In genomic region chr7:50426280-50427045, GRCh38 we compare ENCODE assay signal across 25 cellular contexts.
"Had no signal": no experiment of that assay in that cellular context is flagged by ENCODE, and none has a peak within 500 bp of the region (broad histone marks: within the 10 kb centered on the region; RNA-seq: fewer than 3 reads in every experiment).

No MANE protein-coding gene starts in this region.

- H3K27me3 ChIP-seq: ovary, right atrium auricular region, spleen, suprapubic skin, tibial artery, upper lobe of right lung had no signal

- H3K4me1 Mint-ChIP-seq: immature natural killer cell; mesothelial cell of epicardium; naive thymus-derived CD4-positive, alpha-beta T cell; stimulated activated effector memory CD8-positive, alpha-beta T cell treated with anti-CD3 and anti-CD28 coated beads, Interleukin-12 subunit alpha, Interleukin-12 subunit beta, amount 100 ng/mL, for 72 hours had no signal

- ATAC-seq: mucosa of descending colon; naive thymus-derived CD4-positive, alpha-beta T cell; natural killer cell treated with Interleukin-12 subunit alpha and Interleukin-12 subunit beta and Interleukin-15 and Interleukin-18, amount 100 ng/mL, for 72 hours; sciatic nerve; stimulated activated effector memory CD8-positive, alpha-beta T cell treated with anti-CD3 and anti-CD28 coated beads, Interleukin-12 subunit alpha, Interleukin-12 subunit beta, amount 100 ng/mL, for 72 hours; upper lobe of right lung had no signal

- DNase-seq: hypothalamus; immature natural killer cell; kidney; left ventricle myocardium inferior; mesendoderm; mucosa of descending colon; naive thymus-derived CD4-positive, alpha-beta T cell; ovary; spleen; stimulated activated CD4-positive, alpha-beta T cell treated with anti-CD3 and anti-CD28 coated beads, Interleukin-4, amount 100 ng/mL, for 24 hours; stimulated activated naive CD4-positive, alpha-beta T cell; tibial artery; trophoblast cell; upper lobe of right lung had no signal

- H3K4me1 ChIP-seq: left ventricle myocardium inferior, right atrium auricular region, spleen, suprapubic skin, tibial artery, upper lobe of right lung had no signal

- H3K9me3 ChIP-seq: left ventricle myocardium inferior, mucosa of descending colon, ovary, right atrium auricular region, spleen, suprapubic skin, thoracic aorta, tibial artery, upper lobe of right lung had no signal

- H3K27ac ChIP-seq: left ventricle myocardium inferior, ovary, right atrium auricular region, skin epidermis, spleen, suprapubic skin, thoracic aorta, tibial artery, upper lobe of right lung had no signal

- H3K27me3 Mint-ChIP-seq: naive thymus-derived CD4-positive, alpha-beta T cell; natural killer cell treated with Interleukin-12 subunit alpha and Interleukin-12 subunit beta and Interleukin-15 and Interleukin-18, amount 100 ng/mL, for 72 hours; progenitor cell of endocrine pancreas; stimulated activated naive CD8-positive, alpha-beta T cell treated with anti-CD3 and anti-CD28 coated beads, Interleukin-15, Interleukin-2, amounts not matched to agents 100 ng/mL and 50 ng/mL, for 24 hours had no signal

- H3K4me3 ChIP-seq: left ventricle myocardium inferior, lung, mucosa of descending colon, ovary, right atrium auricular region, skin epidermis, spleen, suprapubic skin, thoracic aorta, tibial artery, upper lobe of right lung had no signal

- H3K4me3 Mint-ChIP-seq: immature natural killer cell; mesothelial cell of epicardium; naive thymus-derived CD4-positive, alpha-beta T cell; natural killer cell treated with Interleukin-12 subunit alpha and Interleukin-12 subunit beta and Interleukin-15 and Interleukin-18, amount 100 ng/mL, for 72 hours; stimulated activated effector memory CD8-positive, alpha-beta T cell treated with anti-CD3 and anti-CD28 coated beads, Interleukin-12 subunit alpha, Interleukin-12 subunit beta, amount 100 ng/mL, for 72 hours; stimulated activated naive CD8-positive, alpha-beta T cell treated with anti-CD3 and anti-CD28 coated beads, Interleukin-15, Interleukin-2, amounts not matched to agents 100 ng/mL and 50 ng/mL, for 24 hours had no signal

- H3K36me3 Mint-ChIP-seq: immature natural killer cell; mesothelial cell of epicardium; naive thymus-derived CD4-positive, alpha-beta T cell; natural killer cell treated with Interleukin-12 subunit alpha and Interleukin-12 subunit beta and Interleukin-15 and Interleukin-18, amount 100 ng/mL, for 72 hours; stimulated activated effector memory CD8-positive, alpha-beta T cell treated with anti-CD3 and anti-CD28 coated beads, Interleukin-12 subunit alpha, Interleukin-12 subunit beta, amount 100 ng/mL, for 72 hours had no signal

- H3K36me3 ChIP-seq: left ventricle myocardium inferior, ovary, right atrium auricular region, spleen, suprapubic skin, thoracic aorta, tibial artery, upper lobe of right lung had no signal

- H3K9me3 Mint-ChIP-seq: immature natural killer cell; mesothelial cell of epicardium; naive thymus-derived CD4-positive, alpha-beta T cell; natural killer cell treated with Interleukin-12 subunit alpha and Interleukin-12 subunit beta and Interleukin-15 and Interleukin-18, amount 100 ng/mL, for 72 hours; stimulated activated effector memory CD8-positive, alpha-beta T cell treated with anti-CD3 and anti-CD28 coated beads, Interleukin-12 subunit alpha, Interleukin-12 subunit beta, amount 100 ng/mL, for 72 hours; stimulated activated naive CD8-positive, alpha-beta T cell treated with anti-CD3 and anti-CD28 coated beads, Interleukin-15, Interleukin-2, amounts not matched to agents 100 ng/mL and 50 ng/mL, for 24 hours had no signal

- H3K27ac Mint-ChIP-seq: mesothelial cell of epicardium; natural killer cell treated with Interleukin-12 subunit alpha and Interleukin-12 subunit beta and Interleukin-15 and Interleukin-18, amount 100 ng/mL, for 72 hours; progenitor cell of endocrine pancreas; stimulated activated effector memory CD8-positive, alpha-beta T cell treated with anti-CD3 and anti-CD28 coated beads, Interleukin-12 subunit alpha, Interleukin-12 subunit beta, amount 100 ng/mL, for 72 hours; stimulated activated naive CD8-positive, alpha-beta T cell treated with anti-CD3 and anti-CD28 coated beads, Interleukin-15, Interleukin-2, amounts not matched to agents 100 ng/mL and 50 ng/mL, for 24 hours had no signal
